Comparison of ENCODE assay signal across 27 cellular contexts in genomic region chr5:142747034-142747433, GRCh38. TPM values are rescaled to one million over a fixed set of nuclear protein-coding genes. Genes with fewer than 3 reads are reported as not detected.
DNase-seq lines count a peak whose midpoint lies in the region; ATAC-seq and TF ChIP-seq lines count a peak whose summit lies in the region.
"Had no signal": no experiment of that assay in that cellular context is flagged by ENCODE, and none has a peak within 500 bp of the region (broad histone marks: within the 10 kb centered on the region; RNA-seq: fewer than 3 reads in every experiment).

No MANE protein-coding gene starts in this region.

- intact Hi-C loops in heart right ventricle (cut with DNase I) (loop anchor here in 3 of 10 donors (2.0 to 10.0 kb wide), 2 partner anchors 128 to 134 kb away; no protein-coding TSS in a partner anchor), left cardiac atrium (cut with DNase I) (no loop called here), left ventricle myocardium inferior (cut with micrococcal nuclease) (no loop called here)

- TF ChIP-seq CTCF in heart right ventricle (IDR thresholded peaks at IDR 0.05) (no peak), choroid plexus epithelial cell (conservative IDR thresholded peaks at IDR 0.05; ENCODE audit: low read depth, low read length) (no peak), left ventricle myocardium inferior (IDR thresholded peaks at IDR 0.05; ENCODE audit: borderline replicate concordance) (no peak)

- H3K4me1 ChIP-seq in heart right ventricle = peaks cover 4 to 78% (median 55%) of the 10 kb centered on the region in 9 donors
- H3K4me1 ChIP-seq in left ventricle myocardium inferior = peaks cover 92% of the 10 kb centered on the region
- H3K4me1 ChIP-seq: BLaER1, parathyroid adenoma, vagina had no signal

- no peaks in the 10 kb centered on the region for H3K36me3 ChIP-seq in heart right ventricle
- H3K36me3 ChIP-seq in left ventricle myocardium inferior = no peaks in the 10 kb centered on the region
- H3K36me3 ChIP-seq: BLaER1, gastroesophageal sphincter, Peyer's patch, stomach, tibial artery, vagina had no signal

- H3K27ac ChIP-seq in heart right ventricle = peak overlapping the region in 8 of 10 donors; percentile 17 to 93 (median 36)
- peak overlapping the region; percentile 88 for H3K27ac ChIP-seq in left ventricle myocardium inferior (replicated peaks)
- H3K27ac ChIP-seq: BLaER1, KMS-11, parathyroid adenoma, Peyer's patch, stomach, tibial artery, vagina had no signal

- H3K9me3 ChIP-seq in heart right ventricle (no peaks in the 10 kb centered on the region), left ventricle myocardium inferior (replicated peaks) (no peaks in the 10 kb centered on the region)
- H3K9me3 ChIP-seq: BLaER1, gastroesophageal sphincter, Peyer's patch, stomach, tibial artery, vagina had no signal

- H3K4me3 ChIP-seq in heart right ventricle (no peak overlapping the region), choroid plexus epithelial cell (ENCODE audit: low read depth, low read length) (no peak overlapping the region), left ventricle myocardium inferior (peak overlapping the region; percentile 42)
- H3K4me3 ChIP-seq: BLaER1, gastroesophageal sphincter, Peyer's patch, stomach, tibial artery, vagina had no signal

- DNase-seq in heart right ventricle = no peak
- DNase-seq in left cardiac atrium = no peak
- DNase-seq in choroid plexus epithelial cell (ENCODE audit: low read depth) = peak; percentile 27
- DNase-seq in left ventricle myocardium inferior = no peak
- DNase-seq in effector CD8-positive, alpha-beta T cell (lab: John Stamatoyannopoulos, UW) = no peak
- no peak for DNase-seq in NCI-H2171 treated with DMSO at 0.1 percent for 48 hours (lab: John Stamatoyannopoulos, UW)
- DNase-seq in H4 (ENCODE audit: low spot score) = no peak
- DNase-seq: activated CD8-positive, alpha-beta T cell treated with anti-CD3 and anti-CD28 coated beads, Interleukin-2, amount 10 ng/mL, durations not matched to agents 7 days and 5 days; activated naive CD4-positive, alpha-beta T cell treated with anti-CD3 and anti-CD28 coated beads, Interleukin-2, amount 50 U/mL, for 16 hours; amniotic stem cell; effector memory CD4-positive, alpha-beta T cell; H9; immature natural killer cell; MM.1S; NCI-H1436; NCI-H2081; NCI-H345; NCI-H69; Peyer's patch; stomach; tibial artery had no signal

- H3K27me3 ChIP-seq in heart right ventricle = no peaks in the 10 kb centered on the region
- H3K27me3 ChIP-seq in left ventricle myocardium inferior (ENCODE audit: low read depth) = no peaks in the 10 kb centered on the region
- H3K27me3 ChIP-seq: BLaER1, gastroesophageal sphincter, Peyer's patch, stomach, tibial artery, vagina had no signal

- no peak for ATAC-seq in heart right ventricle
- no peak for ATAC-seq in left cardiac atrium
- no peak for ATAC-seq in GM19395 (IDR thresholded peaks at IDR 0.05; ENCODE audit: unreplicated experiment)
- ATAC-seq: activated CD8-positive, alpha-beta T cell treated with anti-CD3 and anti-CD28 coated beads, Interleukin-2, amount 10 ng/mL, durations not matched to agents 7 days and 5 days; gastroesophageal sphincter had no signal

RNA-seq across cellular contexts. Expression of gene ARHGAP26, which starts 23.1 kb away (rescaled TPM):
- 10 to 100 TPM; 31.7 to 45.8 (median 39.1) TPM for total RNA-seq in heart right ventricle
- polyA plus RNA-seq in heart right ventricle = 10 to 100 TPM in 1 of 2 donors, 1 to 10 TPM in 1; 7.5 to 17.8 TPM
- 10 to 100 TPM; 29.6 to 50.2 TPM for total RNA-seq in left cardiac atrium
- 35.7 TPM for total RNA-seq in left ventricle myocardium inferior
- total RNA-seq in H4 (2014; rRNA removed; shearing (Covaris generic)) = 0.33 and 1.7 TPM in 2 replicates

Comparison
In these comparisons a context has a peak if more than half of its experiments do, and no peak if none do; other contexts are left out.
1. RNA of gene ARHGAP26, which starts 23.1 kb away (total RNA-seq): 29.6 to 50.2 TPM in left cardiac atrium, 31.7 to 45.8 TPM in heart right ventricle and 35.7 TPM in left ventricle myocardium inferior (single experiment); 0.33 to 1.7 TPM in H4; every median in the first group is over 10 times any median in the second.